Comparison of ENCODE assay signal across 1 cellular context in genomic region chrY:17231994-17232393, GRCh38.
TF ChIP-seq lines count a peak whose summit lies in the region.

No MANE protein-coding gene starts in this region.

TF ChIP-seq in HepG2, 621 proteins besides CTCF, POLR2A, EP300 and RAD21 (continued from another document):
- TF ChIP-seq MAFK (conservative IDR thresholded peaks at IDR 0.05 in 1 of 2, IDR thresholded peaks at IDR 0.05 in 1 of 2; ENCODE audit: low read length in 2 of 2), result peak in 1 of 2 experiments; percentile 60; a peak in 2 of 4 replicates
- TF ChIP-seq ZFP36 (IDR thresholded peaks at IDR 0.05; ENCODE audit: borderline replicate concordance, low read depth, low read length, partially characterized antibody), result no peak
- TF ChIP-seq ARID4A (CRISPR knock-in tag; IDR thresholded peaks at IDR 0.05; ENCODE audit: borderline replicate concordance), result no peak
- TF ChIP-seq ZNF780A (CRISPR knock-in tag; IDR thresholded peaks at IDR 0.05), result no peak
